In the genomic region with DNA sequence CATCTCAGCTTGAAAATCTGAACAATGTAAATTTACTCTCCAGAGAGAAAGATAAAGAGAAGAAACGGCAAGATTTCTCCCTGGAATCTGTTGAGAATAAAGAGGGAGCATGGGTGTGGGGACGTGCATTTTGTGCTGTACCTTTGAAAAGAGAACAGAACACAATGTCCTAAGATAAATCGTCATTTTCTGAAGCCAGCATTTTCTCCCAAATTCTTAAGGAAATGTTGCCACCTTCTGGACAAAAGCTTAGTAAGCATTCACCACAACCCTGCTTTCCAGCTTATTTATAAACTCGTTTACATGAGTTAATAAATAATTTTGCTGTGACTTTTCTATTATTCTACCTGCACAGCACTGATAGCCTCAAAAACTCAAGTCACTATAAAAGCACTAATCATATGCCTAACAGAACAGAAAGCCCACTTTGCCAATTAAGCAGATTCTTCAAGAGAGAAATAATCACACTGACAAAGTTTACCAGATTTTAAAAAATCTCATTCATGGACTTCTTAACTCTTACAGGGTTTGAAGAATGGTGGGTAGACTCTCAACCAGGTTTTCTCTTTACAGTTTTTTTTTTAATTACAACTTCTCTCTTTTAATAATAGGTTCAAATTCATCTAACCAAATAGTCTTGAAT, we compare ENCODE assay signal across 1 cellular context.
TF ChIP-seq lines count a peak whose summit lies in the region.

No MANE protein-coding gene starts in this region.

TF ChIP-seq in WTC11, 78 proteins besides CTCF, POLR2A, EP300 and RAD21 (continued from another document):
- TF ChIP-seq, protein P1, sequence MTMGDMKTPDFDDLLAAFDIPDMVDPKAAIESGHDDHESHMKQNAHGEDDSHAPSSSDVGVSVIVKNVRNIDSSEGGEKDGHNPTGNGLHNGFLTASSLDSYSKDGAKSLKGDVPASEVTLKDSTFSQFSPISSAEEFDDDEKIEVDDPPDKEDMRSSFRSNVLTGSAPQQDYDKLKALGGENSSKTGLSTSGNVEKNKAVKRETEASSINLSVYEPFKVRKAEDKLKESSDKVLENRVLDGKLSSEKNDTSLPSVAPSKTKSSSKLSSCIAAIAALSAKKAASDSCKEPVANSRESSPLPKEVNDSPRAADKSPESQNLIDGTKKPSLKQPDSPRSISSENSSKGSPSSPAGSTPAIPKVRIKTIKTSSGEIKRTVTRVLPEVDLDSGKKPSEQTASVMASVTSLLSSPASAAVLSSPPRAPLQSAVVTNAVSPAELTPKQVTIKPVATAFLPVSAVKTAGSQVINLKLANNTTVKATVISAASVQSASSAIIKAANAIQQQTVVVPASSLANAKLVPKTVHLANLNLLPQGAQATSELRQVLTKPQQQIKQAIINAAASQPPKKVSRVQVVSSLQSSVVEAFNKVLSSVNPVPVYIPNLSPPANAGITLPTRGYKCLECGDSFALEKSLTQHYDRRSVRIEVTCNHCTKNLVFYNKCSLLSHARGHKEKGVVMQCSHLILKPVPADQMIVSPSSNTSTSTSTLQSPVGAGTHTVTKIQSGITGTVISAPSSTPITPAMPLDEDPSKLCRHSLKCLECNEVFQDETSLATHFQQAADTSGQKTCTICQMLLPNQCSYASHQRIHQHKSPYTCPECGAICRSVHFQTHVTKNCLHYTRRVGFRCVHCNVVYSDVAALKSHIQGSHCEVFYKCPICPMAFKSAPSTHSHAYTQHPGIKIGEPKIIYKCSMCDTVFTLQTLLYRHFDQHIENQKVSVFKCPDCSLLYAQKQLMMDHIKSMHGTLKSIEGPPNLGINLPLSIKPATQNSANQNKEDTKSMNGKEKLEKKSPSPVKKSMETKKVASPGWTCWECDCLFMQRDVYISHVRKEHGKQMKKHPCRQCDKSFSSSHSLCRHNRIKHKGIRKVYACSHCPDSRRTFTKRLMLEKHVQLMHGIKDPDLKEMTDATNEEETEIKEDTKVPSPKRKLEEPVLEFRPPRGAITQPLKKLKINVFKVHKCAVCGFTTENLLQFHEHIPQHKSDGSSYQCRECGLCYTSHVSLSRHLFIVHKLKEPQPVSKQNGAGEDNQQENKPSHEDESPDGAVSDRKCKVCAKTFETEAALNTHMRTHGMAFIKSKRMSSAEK (CRISPR knock-in tag; IDR thresholded peaks at IDR 0.05; ENCODE audit: borderline replicate concordance), result no peak
- TF ChIP-seq ZNF263 (CRISPR knock-in tag; IDR thresholded peaks at IDR 0.05; ENCODE audit: low read depth) (no peak), TP53 (CRISPR knock-in tag; IDR thresholded peaks at IDR 0.05) (no peak), TCF7 (CRISPR knock-in tag; IDR thresholded peaks at IDR 0.05; ENCODE audit: low read depth) (no peak), OVOL2 (CRISPR knock-in tag; IDR thresholded peaks at IDR 0.05; ENCODE audit: borderline replicate concordance) (no peak), ZNF671 (CRISPR knock-in tag; IDR thresholded peaks at IDR 0.05) (no peak)
- TF ChIP-seq, protein P2, sequence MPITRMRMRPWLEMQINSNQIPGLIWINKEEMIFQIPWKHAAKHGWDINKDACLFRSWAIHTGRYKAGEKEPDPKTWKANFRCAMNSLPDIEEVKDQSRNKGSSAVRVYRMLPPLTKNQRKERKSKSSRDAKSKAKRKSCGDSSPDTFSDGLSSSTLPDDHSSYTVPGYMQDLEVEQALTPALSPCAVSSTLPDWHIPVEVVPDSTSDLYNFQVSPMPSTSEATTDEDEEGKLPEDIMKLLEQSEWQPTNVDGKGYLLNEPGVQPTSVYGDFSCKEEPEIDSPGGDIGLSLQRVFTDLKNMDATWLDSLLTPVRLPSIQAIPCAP (CRISPR knock-in tag; IDR thresholded peaks at IDR 0.05), result no peak
- TF ChIP-seq, protein P3, sequence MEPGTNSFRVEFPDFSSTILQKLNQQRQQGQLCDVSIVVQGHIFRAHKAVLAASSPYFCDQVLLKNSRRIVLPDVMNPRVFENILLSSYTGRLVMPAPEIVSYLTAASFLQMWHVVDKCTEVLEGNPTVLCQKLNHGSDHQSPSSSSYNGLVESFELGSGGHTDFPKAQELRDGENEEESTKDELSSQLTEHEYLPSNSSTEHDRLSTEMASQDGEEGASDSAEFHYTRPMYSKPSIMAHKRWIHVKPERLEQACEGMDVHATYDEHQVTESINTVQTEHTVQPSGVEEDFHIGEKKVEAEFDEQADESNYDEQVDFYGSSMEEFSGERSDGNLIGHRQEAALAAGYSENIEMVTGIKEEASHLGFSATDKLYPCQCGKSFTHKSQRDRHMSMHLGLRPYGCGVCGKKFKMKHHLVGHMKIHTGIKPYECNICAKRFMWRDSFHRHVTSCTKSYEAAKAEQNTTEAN (CRISPR knock-in tag; IDR thresholded peaks at IDR 0.05), result no peak
- TF ChIP-seq, protein P4, sequence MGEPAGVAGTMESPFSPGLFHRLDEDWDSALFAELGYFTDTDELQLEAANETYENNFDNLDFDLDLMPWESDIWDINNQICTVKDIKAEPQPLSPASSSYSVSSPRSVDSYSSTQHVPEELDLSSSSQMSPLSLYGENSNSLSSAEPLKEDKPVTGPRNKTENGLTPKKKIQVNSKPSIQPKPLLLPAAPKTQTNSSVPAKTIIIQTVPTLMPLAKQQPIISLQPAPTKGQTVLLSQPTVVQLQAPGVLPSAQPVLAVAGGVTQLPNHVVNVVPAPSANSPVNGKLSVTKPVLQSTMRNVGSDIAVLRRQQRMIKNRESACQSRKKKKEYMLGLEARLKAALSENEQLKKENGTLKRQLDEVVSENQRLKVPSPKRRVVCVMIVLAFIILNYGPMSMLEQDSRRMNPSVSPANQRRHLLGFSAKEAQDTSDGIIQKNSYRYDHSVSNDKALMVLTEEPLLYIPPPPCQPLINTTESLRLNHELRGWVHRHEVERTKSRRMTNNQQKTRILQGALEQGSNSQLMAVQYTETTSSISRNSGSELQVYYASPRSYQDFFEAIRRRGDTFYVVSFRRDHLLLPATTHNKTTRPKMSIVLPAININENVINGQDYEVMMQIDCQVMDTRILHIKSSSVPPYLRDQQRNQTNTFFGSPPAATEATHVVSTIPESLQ (CRISPR knock-in tag; IDR thresholded peaks at IDR 0.05), result no peak
